ENCODE assay signal across 17 cellular contexts in the genomic region with DNA sequence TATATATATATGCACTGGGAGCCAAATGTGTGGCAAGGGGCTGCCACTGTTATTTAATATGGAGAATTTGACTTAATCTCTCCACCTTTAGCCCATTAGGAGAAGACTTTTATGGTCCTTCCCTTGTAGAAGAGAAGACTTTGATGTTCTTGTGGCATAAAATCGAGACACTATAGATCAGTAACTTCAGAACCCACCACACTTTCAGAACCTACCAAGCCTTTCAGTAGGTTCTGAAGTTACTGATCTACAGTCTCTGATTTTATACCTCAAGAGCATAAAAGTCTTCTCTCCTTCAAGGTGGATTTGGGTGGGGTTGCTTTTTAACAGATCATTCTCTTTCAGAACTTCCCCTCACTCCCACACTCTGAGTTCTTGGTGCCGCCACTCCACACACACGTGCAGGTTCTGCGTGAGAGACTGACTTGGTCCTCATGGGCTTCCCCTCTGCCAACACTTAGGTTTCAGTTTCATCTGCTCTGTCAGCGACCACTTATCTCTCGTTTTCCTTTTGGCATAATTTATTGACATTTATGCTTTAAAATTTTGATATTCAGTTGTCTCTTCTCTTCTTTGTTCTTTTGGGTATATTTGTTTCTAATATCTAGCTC.
"Had no signal": no experiment of that assay in that cellular context is flagged by ENCODE, and none has a peak within 500 bp of the region (broad histone marks: within the 10 kb centered on the region; RNA-seq: fewer than 3 reads in every experiment).

No MANE protein-coding gene starts in this region.

- H3K27me3 Mint-ChIP-seq: activated naive CD4-positive, alpha-beta T cell treated with anti-CD3 and anti-CD28 coated beads, Interleukin-2, amount 50 U/mL, for 24 hours; naive thymus-derived CD8-positive, alpha-beta T cell had no signal

- H3K4me1 ChIP-seq: heart left ventricle, uterus had no signal

- ATAC-seq: activated CD4-positive, CD25-positive, alpha-beta regulatory T cell treated with anti-CD3 and anti-CD28 coated beads, Interleukin-2, amount 50 U/mL, for 24 hours; heart left ventricle; mucosa of descending colon; naive thymus-derived CD8-positive, alpha-beta T cell had no signal

- H3K9me3 ChIP-seq: heart left ventricle, uterus had no signal

- H3K36me3 Mint-ChIP-seq: activated naive CD4-positive, alpha-beta T cell treated with anti-CD3 and anti-CD28 coated beads, Interleukin-2, amount 50 U/mL, for 24 hours; naive thymus-derived CD8-positive, alpha-beta T cell had no signal

- H3K27me3 ChIP-seq: heart left ventricle, uterus had no signal

- H3K4me3 Mint-ChIP-seq: activated naive CD4-positive, alpha-beta T cell treated with anti-CD3 and anti-CD28 coated beads, Interleukin-2, amount 50 U/mL, for 24 hours; naive thymus-derived CD8-positive, alpha-beta T cell had no signal

- H3K27ac Mint-ChIP-seq: activated naive CD4-positive, alpha-beta T cell treated with anti-CD3 and anti-CD28 coated beads, Interleukin-2, amount 50 U/mL, for 24 hours; naive thymus-derived CD8-positive, alpha-beta T cell had no signal

- H3K27ac ChIP-seq: coronary artery, heart left ventricle, skin epidermis, uterus had no signal

- H3K4me3 ChIP-seq: coronary artery, heart left ventricle, mucosa of descending colon, skin epidermis, uterus had no signal

- H3K36me3 ChIP-seq: heart left ventricle, uterus had no signal

- DNase-seq: activated CD4-positive, alpha-beta T cell treated with anti-CD3 and anti-CD28 coated beads, Interleukin-2, amount 50 U/mL, for 4 hours; activated effector memory CD4-positive, alpha-beta T cell treated with Interleukin-2 at 50 U/mL for 16 hours; activated T-cell treated with anti-CD3 and anti-CD28 coated beads, Interleukin-2, amount 50 U/mL, for 1 hour; caudate nucleus; effector CD4-positive, alpha-beta T cell; foreskin melanocyte; heart left ventricle; mammary epithelial cell; mucosa of descending colon; naive thymus-derived CD8-positive, alpha-beta T cell; posterior cingulate gyrus; stimulated activated CD4-positive, alpha-beta T cell treated with anti-CD3 and anti-CD28 coated beads, Interleukin-4, amount 100 ng/mL, for 4 hours; uterus had no signal

- H3K4me1 Mint-ChIP-seq: activated naive CD4-positive, alpha-beta T cell treated with anti-CD3 and anti-CD28 coated beads, Interleukin-2, amount 50 U/mL, for 24 hours; naive thymus-derived CD8-positive, alpha-beta T cell had no signal
